ENCODE assay signal across 22 cellular contexts in genomic region chr1:115164940-115165718, GRCh38.
"Had no signal": no experiment of that assay in that cellular context is flagged by ENCODE, and none has a peak within 500 bp of the region (broad histone marks: within the 10 kb centered on the region; RNA-seq: fewer than 3 reads in every experiment).

No MANE protein-coding gene starts in this region.

- H3K36me3 Mint-ChIP-seq: natural killer cell treated with Interleukin-12 subunit alpha and Interleukin-12 subunit beta and Interleukin-15 and Interleukin-18, amount 100 ng/mL, for 72 hours; neural progenitor cell; stimulated activated memory B cell treated with anti-CD40 and anti-IgM and Interleukin-4, amounts not matched to agents 10 μg/mL and 1 μg/mL and 100 μg/mL, for 72 hours; type B pancreatic cell had no signal

- H3K27me3 ChIP-seq: heart left ventricle, neural progenitor cell, pancreas, stomach had no signal

- H3K4me3 Mint-ChIP-seq: endodermal cell; natural killer cell treated with Interleukin-12 subunit alpha and Interleukin-12 subunit beta and Interleukin-15 and Interleukin-18, amount 100 ng/mL, for 72 hours; neural progenitor cell; stimulated activated memory B cell treated with anti-CD40 and anti-IgM and Interleukin-4, amounts not matched to agents 10 μg/mL and 1 μg/mL and 100 μg/mL, for 72 hours; type B pancreatic cell had no signal

- H3K9me3 Mint-ChIP-seq: endodermal cell; natural killer cell treated with Interleukin-12 subunit alpha and Interleukin-12 subunit beta and Interleukin-15 and Interleukin-18, amount 100 ng/mL, for 72 hours; neural progenitor cell; stimulated activated memory B cell treated with anti-CD40 and anti-IgM and Interleukin-4, amounts not matched to agents 10 μg/mL and 1 μg/mL and 100 μg/mL, for 72 hours had no signal

- DNase-seq: effector CD4-positive, alpha-beta T cell; endodermal cell; heart left ventricle; left colon; left ventricle myocardium superior; mesenchymal stem cell; midbrain; nucleus accumbens; pancreas; right cardiac atrium; stimulated activated CD4-positive, alpha-beta T cell treated with anti-CD3 and anti-CD28 coated beads, Interleukin-4, amount 100 ng/mL, for 1 hour; stimulated activated CD8-positive, alpha-beta memory T cell treated with anti-CD3 and anti-CD28 coated beads, Interleukin-4, amount 100 ng/mL, for 48 hours; stomach had no signal

- H3K4me1 Mint-ChIP-seq: neural progenitor cell; stimulated activated memory B cell treated with anti-CD40 and anti-IgM and Interleukin-4, amounts not matched to agents 10 μg/mL and 1 μg/mL and 100 μg/mL, for 72 hours had no signal

- H3K27ac ChIP-seq: coronary artery, heart left ventricle, neural progenitor cell, pancreas, stomach had no signal

- FAIRE-seq: frontal cortex, pancreas had no signal

- H3K36me3 ChIP-seq: heart left ventricle, neural progenitor cell, pancreas, stomach had no signal

- H3K4me2 ChIP-seq: neural progenitor cell, smooth muscle cell had no signal

- H3K4me3 ChIP-seq: coronary artery, heart left ventricle, lung, neural progenitor cell, pancreas, smooth muscle cell, stomach had no signal

- H3K9ac ChIP-seq: neural progenitor cell had no signal

- H3K27ac Mint-ChIP-seq: endodermal cell; natural killer cell treated with Interleukin-12 subunit alpha and Interleukin-12 subunit beta and Interleukin-15 and Interleukin-18, amount 100 ng/mL, for 72 hours; neural progenitor cell; progenitor cell of endocrine pancreas; stimulated activated memory B cell treated with anti-CD40 and anti-IgM and Interleukin-4, amounts not matched to agents 10 μg/mL and 1 μg/mL and 100 μg/mL, for 72 hours; type B pancreatic cell had no signal

- ATAC-seq: left colon; left ventricle myocardium superior; right cardiac atrium; stimulated activated memory B cell treated with anti-CD40 and anti-IgM and Interleukin-4, amounts not matched to agents 10 μg/mL and 1 μg/mL and 100 μg/mL, for 72 hours had no signal

- H2AFZ ChIP-seq: neural progenitor cell had no signal

- H3K9me3 ChIP-seq: pancreas, stomach had no signal

- H3K27me3 Mint-ChIP-seq: progenitor cell of endocrine pancreas, type B pancreatic cell had no signal

- H3K4me1 ChIP-seq: neural progenitor cell, pancreas, stomach had no signal
